Comparison of ENCODE assay signal across 9 cellular contexts in genomic region chr1:205449750-205450443, GRCh38. TPM values are rescaled to one million over a fixed set of nuclear protein-coding genes. Genes with fewer than 3 reads are reported as not detected.
A peak's percentile ranks its signal among the peaks of the same experiment; 100 is the strongest.
DNase-seq lines count a peak whose midpoint lies in the region; ATAC-seq and TF ChIP-seq lines count a peak whose summit lies in the region.
"Had no signal": no experiment of that assay in that cellular context is flagged by ENCODE, and none has a peak within 500 bp of the region (broad histone marks: within the 10 kb centered on the region; RNA-seq: fewer than 3 reads in every experiment).

No MANE protein-coding gene starts in this region.

- H3K27ac Mint-ChIP-seq in WTC11: peak overlapping the region; percentile 72
- peak overlapping the region; percentile 99 for H3K27ac Mint-ChIP-seq in stimulated activated effector memory CD8-positive, alpha-beta T cell treated with anti-CD3 and anti-CD28 coated beads, Interleukin-12 subunit alpha, Interleukin-12 subunit beta, amount 100 ng/mL, for 72 hours

- no peaks in the 10 kb centered on the region for H3K9me3 Mint-ChIP-seq in WTC11
- H3K9me3 Mint-ChIP-seq in stimulated activated effector memory CD8-positive, alpha-beta T cell treated with anti-CD3 and anti-CD28 coated beads, Interleukin-12 subunit alpha, Interleukin-12 subunit beta, amount 100 ng/mL, for 72 hours: no peaks in the 10 kb centered on the region

- H3K27me3 ChIP-seq in right atrium auricular region: peaks cover 3 to 18% of the 10 kb centered on the region in 2 donors
- H3K27me3 ChIP-seq: ovary had no signal

- POLR2A ChIA-PET in WTC11 (lab: Charles Lee): interaction anchor here (1.1 to 4.0 kb wide), 2 partner anchors 9 to 14 kb away, joined by 3 to 15 read pairs; no protein-coding TSS in a partner anchor

- H3K4me1 Mint-ChIP-seq in WTC11: peaks cover 93% of the 10 kb centered on the region
- H3K4me1 Mint-ChIP-seq in stimulated activated effector memory CD8-positive, alpha-beta T cell treated with anti-CD3 and anti-CD28 coated beads, Interleukin-12 subunit alpha, Interleukin-12 subunit beta, amount 100 ng/mL, for 72 hours: peaks cover 39% of the 10 kb centered on the region

- intact Hi-C loops in Right ventricle myocardium inferior (cut with DNase I): no loop called here

- peak overlapping the region in 1 of 2 donors; percentile 3 for H3K4me3 ChIP-seq in right atrium auricular region
- H3K4me3 ChIP-seq: ovary had no signal

- H3K27ac ChIP-seq in right atrium auricular region: no peak overlapping the region
- H3K27ac ChIP-seq: ovary had no signal

- H3K36me3 Mint-ChIP-seq in WTC11: no peaks in the 10 kb centered on the region
- no peaks in the 10 kb centered on the region for H3K36me3 Mint-ChIP-seq in stimulated activated effector memory CD8-positive, alpha-beta T cell treated with anti-CD3 and anti-CD28 coated beads, Interleukin-12 subunit alpha, Interleukin-12 subunit beta, amount 100 ng/mL, for 72 hours

- no peak for TF ChIP-seq CTCF in right atrium auricular region (IDR thresholded peaks at IDR 0.05)
- no peak for TF ChIP-seq CTCF in WTC11 (IDR thresholded peaks at IDR 0.05)

- peak; percentile 48 for DNase-seq in Right ventricle myocardium inferior (ENCODE audit: missing footprints)
- DNase-seq in right atrium auricular region (ENCODE audit: low spot score): no peak
- DNase-seq in WTC11 (ENCODE audit: low spot score): peak; percentile 74
- peak; percentile 63 for DNase-seq in hepatic stellate cell (ENCODE audit: low spot score)
- DNase-seq in stimulated activated effector memory CD8-positive, alpha-beta T cell treated with anti-CD3 and anti-CD28 coated beads, Interleukin-12 subunit alpha, Interleukin-12 subunit beta, amount 100 ng/mL, for 72 hours (ENCODE audit: low spot score in 2 of 2): peak; percentile 55 to 79
- no peak for DNase-seq in NCI-H446 (lab: John Stamatoyannopoulos, UW)

- peaks cover 0 to 32% of the 10 kb centered on the region in 2 donors for H3K4me1 ChIP-seq in right atrium auricular region

- peaks cover 13% of the 10 kb centered on the region for H3K27me3 Mint-ChIP-seq in WTC11 (ENCODE audit: low read depth)

- CTCF ChIA-PET in WTC11 (lab: Charles Lee): interaction anchor here (0.6 to 12.4 kb wide), 12 partner anchors 8 to 124 kb away, joined by 3 to 205 read pairs (median 6); no protein-coding TSS in a partner anchor

- no peaks in the 10 kb centered on the region for H3K9me3 ChIP-seq in right atrium auricular region
- H3K9me3 ChIP-seq: ovary had no signal

- H3K4me3 Mint-ChIP-seq in WTC11: peak overlapping the region; percentile 74
- H3K4me3 Mint-ChIP-seq in stimulated activated effector memory CD8-positive, alpha-beta T cell treated with anti-CD3 and anti-CD28 coated beads, Interleukin-12 subunit alpha, Interleukin-12 subunit beta, amount 100 ng/mL, for 72 hours: peak overlapping the region; percentile 85

- ATAC-seq in Right ventricle myocardium inferior (no peak), WTC11 (peak; percentile 13), HG02840 (IDR thresholded peaks at IDR 0.05; ENCODE audit: low FRiP score, unreplicated experiment) (no peak), GM19467 (IDR thresholded peaks at IDR 0.05; ENCODE audit: unreplicated experiment) (no peak)
- peak; percentile 95 for ATAC-seq in stimulated activated effector memory CD8-positive, alpha-beta T cell treated with anti-CD3 and anti-CD28 coated beads, Interleukin-12 subunit alpha, Interleukin-12 subunit beta, amount 100 ng/mL, for 72 hours

- no peaks in the 10 kb centered on the region for H3K36me3 ChIP-seq in right atrium auricular region
- H3K36me3 ChIP-seq: ovary had no signal

TF ChIP-seq in WTC11, 78 proteins besides CTCF, POLR2A, EP300 and RAD21:
- TF ChIP-seq FOXJ3 (CRISPR knock-in tag; IDR thresholded peaks at IDR 0.05; ENCODE audit: borderline replicate concordance): no peak
- TF ChIP-seq KAT7 (CRISPR knock-in tag; IDR thresholded peaks at IDR 0.05; ENCODE audit: borderline replicate concordance): no peak
- TF ChIP-seq NFE2L1 (CRISPR knock-in tag; IDR thresholded peaks at IDR 0.05): no peak
- TF ChIP-seq PRDM15 (CRISPR knock-in tag; IDR thresholded peaks at IDR 0.05): no peak

RNA-seq across cellular contexts. Expression of gene BLACAT1, which starts 5.9 kb away (rescaled TPM):
- not detected for total RNA-seq in Right ventricle myocardium inferior
- total RNA-seq in right atrium auricular region: under 1 TPM; 0.24 to 0.26 TPM
- total RNA-seq in WTC11 (2021): 5.2 to 9.8 TPM (median 5.3 TPM) in 3 replicates

RNA-seq across cellular contexts. Expression of gene LEMD1, which starts 28.0 kb away (rescaled TPM):
- total RNA-seq in Right ventricle myocardium inferior: not detected
- total RNA-seq in right atrium auricular region: not detected
- total RNA-seq in WTC11 (2021): 14.7 to 26.3 TPM (median 15.3 TPM) in 3 replicates

RNA-seq across cellular contexts. Expression of gene CDK18, which starts 54.6 kb away (rescaled TPM):
- total RNA-seq in Right ventricle myocardium inferior (180 TPM), right atrium auricular region (100 to 1,000 TPM in 1 of 2 donors, 10 to 100 TPM in 1; 85.6 to 116 TPM), WTC11 (2021) (62.1 to 71.9 TPM (median 64.7 TPM) in 3 replicates)

Comparison
In these comparisons a context has a peak if more than half of its experiments do, and no peak if none do; other contexts are left out.
1. DNase-seq: peak in Right ventricle myocardium inferior (single experiment), WTC11 (single experiment), hepatic stellate cell (single experiment) and stimulated activated effector memory CD8-positive, alpha-beta T cell treated with anti-CD3 and anti-CD28 coated beads, Interleukin-12 subunit alpha, Interleukin-12 subunit beta, amount 100 ng/mL, for 72 hours (2 of 2); none in right atrium auricular region (single experiment) and NCI-H446 (0 of 2).
2. ATAC-seq: peak in WTC11 (single experiment) and stimulated activated effector memory CD8-positive, alpha-beta T cell treated with anti-CD3 and anti-CD28 coated beads, Interleukin-12 subunit alpha, Interleukin-12 subunit beta, amount 100 ng/mL, for 72 hours (single experiment); none in Right ventricle myocardium inferior (single experiment), HG02840 (single experiment) and GM19467 (single experiment).
3. RNA of gene LEMD1, which starts 28.0 kb away (total RNA-seq): 14.7 to 26.3 TPM in WTC11; not detected in Right ventricle myocardium inferior (single experiment) and not detected in right atrium auricular region; every median in the first group is over 10 times any median in the second.